14 cellular contexts compared by ENCODE assay signal in genomic region chr16:87057951-87058560, GRCh38.
DNase-seq lines count a peak whose midpoint lies in the region; ATAC-seq and TF ChIP-seq lines count a peak whose summit lies in the region.
"Had no signal": no experiment of that assay in that cellular context is flagged by ENCODE, and none has a peak within 500 bp of the region (broad histone marks: within the 10 kb centered on the region; RNA-seq: fewer than 3 reads in every experiment).

No MANE protein-coding gene starts in this region.

- DNase-seq in IMR-90 = no peak
- DNase-seq in coronary artery (ENCODE audit: low spot score) = peak; percentile 63
- peak; percentile 82 for DNase-seq in mesenteric fat pad (ENCODE audit: low spot score)
- no peak for DNase-seq in testis
- no peak for DNase-seq in SIG-M5 (lab: John Stamatoyannopoulos, UW)
- no peak for DNase-seq in DMS 273 (lab: John Stamatoyannopoulos, UW; ENCODE audit: unreplicated experiment)
- no peak for DNase-seq in COLO668 (lab: John Stamatoyannopoulos, UW; ENCODE audit: unreplicated experiment)
- DNase-seq: C1 segment of cervical spinal cord; CD4-positive, alpha-beta T cell; DMS153; DMS79 treated with DMSO at 0.1 percent for 48 hours; EL; GOT3 had no signal

- H2AFZ ChIP-seq in IMR-90 (replicated peaks; ENCODE audit: low read length, poor library complexity) = no peak overlapping the region

- H3K9me3 ChIP-seq in IMR-90 (ENCODE audit: control insufficient read depth, insufficient read depth, low read length) (peaks cover 3% of the 10 kb centered on the region; the same call in 1 of the 2 replicates), testis (no peaks in the 10 kb centered on the region)
- H3K9me3 ChIP-seq: HAP-1 had no signal

- ATAC-seq in IMR-90 (ENCODE audit: low read depth) = no peak

- TF ChIP-seq RAD21 in IMR-90 (IDR thresholded peaks at IDR 0.05; ENCODE audit: low read length) = no peak

- no peaks in the 10 kb centered on the region; the same call in 1 of the 2 replicates for H3K4me1 ChIP-seq in IMR-90 (ENCODE audit: control insufficient read depth, insufficient read depth, low read length)
- H3K4me1 ChIP-seq in testis = no peaks in the 10 kb centered on the region

- no peak overlapping the region for H3K4me3 ChIP-seq in IMR-90 (ENCODE audit: insufficient read depth, low read depth, low read length)
- no peak overlapping the region for H3K4me3 ChIP-seq in coronary artery
- H3K4me3 ChIP-seq in testis = peak overlapping the region; percentile 45 to 46
- H3K4me3 ChIP-seq: HAP-1 had no signal

- no peak overlapping the region for H3K9ac ChIP-seq in IMR-90 (ENCODE audit: low read depth, low read length)

- CTCF ChIA-PET in IMR-90 (lab: Yijun Ruan, JAX) = no interaction called here

- H2BK20ac ChIP-seq in IMR-90 (ENCODE audit: low read depth, low read length) = no peak overlapping the region

- H2AK5ac ChIP-seq in IMR-90 (ENCODE audit: low read depth, low read length) = peak overlapping the region; percentile 43

- TF ChIP-seq POLR2A in IMR-90 (IDR thresholded peaks at IDR 0.05; ENCODE audit: low read depth, low read length) = no peak
- TF ChIP-seq POLR2A in testis (IDR thresholded peaks at IDR 0.05) = no peak

- H2BK15ac ChIP-seq in IMR-90 (ENCODE audit: low read depth, low read length) = no peak overlapping the region

- H3K4me2 ChIP-seq in IMR-90 (ENCODE audit: low read depth, low read length) = no peak overlapping the region

- no peaks in the 10 kb centered on the region for H4K20me1 ChIP-seq in IMR-90 (ENCODE audit: insufficient read depth, low read length)

- POLR2A ChIA-PET in IMR-90 (lab: Charles Lee; ENCODE audit: unreplicated experiment) = no interaction called here

- dilution Hi-C loops in IMR-90 (cut with HindIII; ENCODE audit: low sequenced_read_pairs, unreplicated experiment) = no loop called here

- H3K27ac ChIP-seq in IMR-90 (ENCODE audit: insufficient read depth, low read length) (no peak overlapping the region), coronary artery (no peak overlapping the region), testis (no peak overlapping the region)

- in situ Hi-C loops in IMR-90 (cut with MboI; ENCODE audit: low sequenced_read_pairs) = no loop called here

- H3K56ac ChIP-seq in IMR-90 (ENCODE audit: extremely low read depth, insufficient read depth, low read length) = no peak overlapping the region

- no peak overlapping the region for H3K14ac ChIP-seq in IMR-90 (replicated peaks; ENCODE audit: low read depth, low read length)

- H3K18ac ChIP-seq in IMR-90 (ENCODE audit: low read depth, low read length) = no peak overlapping the region

- no peak overlapping the region for H4K91ac ChIP-seq in IMR-90 (ENCODE audit: insufficient read depth, low read depth, low read length)

- intact Hi-C loops in IMR-90 (cut with micrococcal nuclease) (no loop called here), testis (cut with DNase I; ENCODE audit: low total_unique reads) (loop anchor here (5.0 kb wide), 1 partner anchor 491 kb away; the partner anchor contains the start of gene FOXC2)

- no peak overlapping the region for H3K4ac ChIP-seq in IMR-90 (ENCODE audit: low read depth, low read length)

- H4K8ac ChIP-seq in IMR-90 (ENCODE audit: low read depth in 2 of 2, low read length in 2 of 2) = no peak overlapping the region

- no peak overlapping the region for H4K5ac ChIP-seq in IMR-90 (ENCODE audit: low read depth, low read length)

- peak overlapping the region; percentile 2 for H2AK9ac ChIP-seq in IMR-90 (replicated peaks; ENCODE audit: low read depth, low read length, poor library complexity)

- BruUV-seq in IMR-90 (replicated peaks; lab: Mats Ljungman, UMichigan) = no TSS peak

- TF ChIP-seq CTCF in IMR-90 (conservative IDR thresholded peaks at IDR 0.05; ENCODE audit: low read depth, low read length) = no peak
- no peak for TF ChIP-seq CTCF in coronary artery (IDR thresholded peaks at IDR 0.05)
- TF ChIP-seq CTCF in testis (IDR thresholded peaks at IDR 0.05) = no peak

- H3K23ac ChIP-seq in IMR-90 (ENCODE audit: low read depth, low read length) = no peak overlapping the region

- H2BK120ac ChIP-seq in IMR-90 (ENCODE audit: low read depth, low read length) = no peak overlapping the region

- H2BK5ac ChIP-seq in IMR-90 (ENCODE audit: low read depth, low read length, poor library complexity, severe bottlenecking) = no peak overlapping the region

- 100% methylated on average over 10 of the region's 26 CpGs; no CpG with 5 or more reads in 1 of the 2 experiments for WGBS in IMR-90 (ENCODE audit: extremely low coverage in 2 of 2, insufficient read length in 1 of 2), 2 experiments
- 70 to 86% methylated on average over 15 to 26 of the region's 26 CpGs for WGBS in testis, 2 donors

- peaks cover 4% of the 10 kb centered on the region; the same call in 1 of the 2 replicates for H3K27me3 ChIP-seq in IMR-90 (ENCODE audit: control insufficient read depth, insufficient read depth, low read length)
- H3K27me3 ChIP-seq in testis = no peaks in the 10 kb centered on the region

- H3K36me3 ChIP-seq in IMR-90 (ENCODE audit: control insufficient read depth, insufficient read depth, low read length) (no peaks in the 10 kb centered on the region), testis (ENCODE audit: low read depth, missing control alignments) (no peaks in the 10 kb centered on the region)
- H3K36me3 ChIP-seq: HAP-1 had no signal

- no peaks in the 10 kb centered on the region for H3K79me1 ChIP-seq in IMR-90 (ENCODE audit: low read depth in 1 of 2, low read length in 2 of 2)

- H3K9me1 ChIP-seq in IMR-90 (ENCODE audit: insufficient read depth, low read length) = no peaks in the 10 kb centered on the region

TF ChIP-seq in IMR-90, 13 proteins besides CTCF, POLR2A, EP300 and RAD21:
- no peak for TF ChIP-seq RFX5 (IDR thresholded peaks at IDR 0.05; ENCODE audit: low read depth, low read length)
- no peak for TF ChIP-seq BHLHE40 (IDR thresholded peaks at IDR 0.05; ENCODE audit: low read depth, low read length)
- no peak for TF ChIP-seq FOS (IDR thresholded peaks at IDR 0.05; ENCODE audit: low read depth, low read length)
- no peak for TF ChIP-seq ELK1 (IDR thresholded peaks at IDR 0.05; ENCODE audit: borderline replicate concordance, low read depth, low read length)
- no peak for TF ChIP-seq MAZ (IDR thresholded peaks at IDR 0.05; ENCODE audit: borderline replicate concordance, low read depth, low read length)
- no peak for TF ChIP-seq CHD1 (IDR thresholded peaks at IDR 0.05; ENCODE audit: low read depth, low read length)
- TF ChIP-seq MXI1 (IDR thresholded peaks at IDR 0.05; ENCODE audit: borderline replicate concordance, low read depth, low read length) = no peak
TF ChIP-seq in IMR-90: peak in this region for 0.

Comparison
In these comparisons a context has a peak if more than half of its experiments do, and no peak if none do; other contexts are left out.
1. DNase-seq: peak in coronary artery (single experiment) and mesenteric fat pad (single experiment); none in IMR-90 (single experiment), testis (single experiment), SIG-M5 (single experiment), DMS 273 (single experiment) and COLO668 (single experiment).
2. H3K4me3 ChIP-seq: peak in testis (2 of 2); none in IMR-90 (single experiment) and coronary artery (single experiment).